Comparison of ENCODE assay signal across 16 cellular contexts in genomic region chr5:132468665-132469379, GRCh38. TPM values are rescaled to one million over a fixed set of nuclear protein-coding genes. Genes with fewer than 3 reads are reported as not detected.
DNase-seq lines count a peak whose midpoint lies in the region; ATAC-seq and TF ChIP-seq lines count a peak whose summit lies in the region.
"Had no signal": no experiment of that assay in that cellular context is flagged by ENCODE, and none has a peak within 500 bp of the region (broad histone marks: within the 10 kb centered on the region; RNA-seq: fewer than 3 reads in every experiment).

No MANE protein-coding gene starts in this region.

- no peak for TF ChIP-seq CTCF in endothelial cell (IDR thresholded peaks at IDR 0.05; ENCODE audit: unreplicated experiment)
- TF ChIP-seq CTCF in spleen (IDR thresholded peaks at IDR 0.05 in 8 of 11, conservative IDR thresholded peaks at IDR 0.05 in 3 of 11), result no peak

- POLR2A ChIA-PET in activated CD4-positive, alpha-beta T cell treated with anti-CD3 and anti-CD28 coated beads for 36 hours (lab: Charles Lee), result interaction anchor here (1.0 kb wide), 1 partner anchor 12 kb away, joined by 3 read pairs; no protein-coding TSS in a partner anchor

- 75 to 92% (median 87%) methylated on average over 3 of the region's 3 CpGs for WGBS in spleen, 5 donors

- ATAC-seq in activated CD4-positive, alpha-beta T cell treated with anti-CD3 and anti-CD28 coated beads for 36 hours, result no peak
- ATAC-seq in HG03521 (IDR thresholded peaks at IDR 0.05; ENCODE audit: unreplicated experiment) (no peak), HG03457 (IDR thresholded peaks at IDR 0.05; ENCODE audit: unreplicated experiment) (no peak)
- ATAC-seq: activated naive CD8-positive, alpha-beta T cell treated with anti-CD3 and anti-CD28 coated beads, Interleukin-2, amount 50 U/mL, for 24 hours; esophagus mucosa had no signal

- no peaks in the 10 kb centered on the region for H3K9me3 Mint-ChIP-seq in activated CD4-positive, alpha-beta T cell treated with anti-CD3 and anti-CD28 coated beads for 36 hours (ENCODE audit: low read depth)
- H3K9me3 Mint-ChIP-seq in endothelial cell (ENCODE audit: unreplicated experiment), result no peaks in the 10 kb centered on the region
- H3K9me3 Mint-ChIP-seq: activated CD4-positive, alpha-beta T cell treated with anti-CD3 and anti-CD28 coated beads, Interleukin-2, amount 10 ng/mL, durations not matched to agents 24 days and 14 days; activated naive CD8-positive, alpha-beta T cell treated with anti-CD3 and anti-CD28 coated beads, Interleukin-2, amount 50 U/mL, for 24 hours had no signal

- peak; percentile 0 for DNase-seq in activated CD4-positive, alpha-beta T cell treated with anti-CD3 and anti-CD28 coated beads for 36 hours
- no peak for DNase-seq in activated CD4-positive, alpha-beta T cell treated with anti-CD3 and anti-CD28 coated beads, Interleukin-2, amount 50 U/mL, for 48 hours
- DNase-seq in endothelial cell (ENCODE audit: low spot score), result no peak
- peak; percentile 76 for DNase-seq in spleen
- no peak for DNase-seq in iPS-NIHi7 (ENCODE audit: extremely low spot score)
- DNase-seq: ACHN; activated CD4-positive, alpha-beta T cell treated with anti-CD3 and anti-CD28 coated beads, Interleukin-2, amount 10 ng/mL, durations not matched to agents 24 days and 14 days; activated naive CD8-positive, alpha-beta T cell treated with anti-CD3 and anti-CD28 coated beads, Interleukin-2, amount 50 U/mL, for 24 hours; DMS 273 treated with DMSO at 0.1 percent for 48 hours; hypothalamus; NCI-H2171 had no signal

- intact Hi-C loops in activated CD4-positive, alpha-beta T cell treated with anti-CD3 and anti-CD28 coated beads for 36 hours (cut with DNase I, micrococcal nuclease), result no loop called here
- intact Hi-C loops in spleen (cut with DNase I; ENCODE audit: low total_unique reads), result no loop called here

- H3K9me3 ChIP-seq in KOPT-K1 (ENCODE audit: insufficient read depth, low read length, poor library complexity, severe bottlenecking) (no peaks in the 10 kb centered on the region), spleen (no peaks in the 10 kb centered on the region)

- peaks cover 89 to 100% (median 99%) of the 10 kb centered on the region in 6 donors for H3K4me1 ChIP-seq in spleen

- no peak for TF ChIP-seq POLR2A in spleen (IDR thresholded peaks at IDR 0.05)

- peaks cover 87% of the 10 kb centered on the region for H3K4me1 Mint-ChIP-seq in activated CD4-positive, alpha-beta T cell treated with anti-CD3 and anti-CD28 coated beads for 36 hours
- peaks cover 19% of the 10 kb centered on the region for H3K4me1 Mint-ChIP-seq in endothelial cell (ENCODE audit: unreplicated experiment)

- H3K4me3 ChIP-seq in spleen, result no peak overlapping the region

- H3K36me3 ChIP-seq in KOPT-K1 (ENCODE audit: insufficient read depth, low read length), result peaks cover 38% of the 10 kb centered on the region
- H3K36me3 ChIP-seq in spleen, result peaks cover 0 to 12% (median 0%) of the 10 kb centered on the region in 6 donors

- peaks cover 20% of the 10 kb centered on the region for H3K36me3 Mint-ChIP-seq in activated CD4-positive, alpha-beta T cell treated with anti-CD3 and anti-CD28 coated beads for 36 hours (ENCODE audit: low read depth)
- peaks cover 5% of the 10 kb centered on the region for H3K36me3 Mint-ChIP-seq in endothelial cell (ENCODE audit: low read depth, unreplicated experiment)

- no peaks in the 10 kb centered on the region for H3K27me3 Mint-ChIP-seq in activated CD4-positive, alpha-beta T cell treated with anti-CD3 and anti-CD28 coated beads for 36 hours
- peaks cover 2% of the 10 kb centered on the region for H3K27me3 Mint-ChIP-seq in endothelial cell (ENCODE audit: unreplicated experiment)
- H3K27me3 Mint-ChIP-seq: activated CD4-positive, alpha-beta T cell treated with anti-CD3 and anti-CD28 coated beads, Interleukin-2, amount 10 ng/mL, durations not matched to agents 24 days and 14 days; activated naive CD8-positive, alpha-beta T cell treated with anti-CD3 and anti-CD28 coated beads, Interleukin-2, amount 50 U/mL, for 24 hours had no signal

- no peak overlapping the region for H3K4me3 Mint-ChIP-seq in activated CD4-positive, alpha-beta T cell treated with anti-CD3 and anti-CD28 coated beads for 36 hours
- H3K4me3 Mint-ChIP-seq in endothelial cell (ENCODE audit: unreplicated experiment), result peak overlapping the region; percentile 56
- H3K4me3 Mint-ChIP-seq: activated CD4-positive, alpha-beta T cell treated with anti-CD3 and anti-CD28 coated beads, Interleukin-2, amount 10 ng/mL, durations not matched to agents 24 days and 14 days; activated naive CD8-positive, alpha-beta T cell treated with anti-CD3 and anti-CD28 coated beads, Interleukin-2, amount 50 U/mL, for 24 hours had no signal

- H3K27ac ChIP-seq in KOPT-K1 (ENCODE audit: low read depth, low read length, poor library complexity, severe bottlenecking) (peak overlapping the region; percentile 99), spleen (peak overlapping the region; percentile 85 to 99 (median 92))
- H3K27ac ChIP-seq: KMS-11 had no signal

- H3K27me3 ChIP-seq in spleen (replicated peaks in 1 of 7), result no peaks in the 10 kb centered on the region

- H3K27ac Mint-ChIP-seq in activated CD4-positive, alpha-beta T cell treated with anti-CD3 and anti-CD28 coated beads for 36 hours, result no peak overlapping the region
- H3K27ac Mint-ChIP-seq in endothelial cell (ENCODE audit: unreplicated experiment), result no peak overlapping the region
- H3K27ac Mint-ChIP-seq: activated CD4-positive, alpha-beta T cell treated with anti-CD3 and anti-CD28 coated beads, Interleukin-2, amount 10 ng/mL, durations not matched to agents 24 days and 14 days; activated naive CD8-positive, alpha-beta T cell treated with anti-CD3 and anti-CD28 coated beads, Interleukin-2, amount 50 U/mL, for 24 hours had no signal

- CTCF ChIA-PET in activated CD4-positive, alpha-beta T cell treated with anti-CD3 and anti-CD28 coated beads for 36 hours (lab: Charles Lee), result interaction anchor here (0.6 to 1.4 kb wide), 5 partner anchors 10 to 100 kb away, joined by 3 to 5 read pairs (median 3); no protein-coding TSS in a partner anchor

RNA-seq across cellular contexts. Expression of gene IRF1, which starts 21.8 kb away (rescaled TPM):
- 100 to 1,000 TPM; 121 to 130 TPM for total RNA-seq in activated CD4-positive, alpha-beta T cell treated with anti-CD3 and anti-CD28 coated beads for 36 hours
- total RNA-seq in endothelial cell (ENCODE audit: unreplicated experiment) (7.1 TPM), spleen (100 to 1,000 TPM; 146 to 307 (median 165) TPM)
- 100 to 1,000 TPM in 1 of 3 donors, 10 to 100 TPM in 2; 57.9 to 113 (median 59.7) TPM for polyA plus RNA-seq in spleen

Comparison
In these comparisons a context has a peak if more than half of its experiments do, and no peak if none do; other contexts are left out.
1. DNase-seq: peak in activated CD4-positive, alpha-beta T cell treated with anti-CD3 and anti-CD28 coated beads for 36 hours (single experiment) and spleen (single experiment); none in activated CD4-positive, alpha-beta T cell treated with anti-CD3 and anti-CD28 coated beads, Interleukin-2, amount 50 U/mL, for 48 hours (0 of 2), endothelial cell (single experiment) and iPS-NIHi7 (single experiment).
2. RNA of gene IRF1, which starts 21.8 kb away (total RNA-seq): 146 to 307 TPM in spleen and 121 to 130 TPM in activated CD4-positive, alpha-beta T cell treated with anti-CD3 and anti-CD28 coated beads for 36 hours; 7.1 TPM in endothelial cell (single experiment); every median in the first group is over 10 times any median in the second.